ENCODE assay signal across 8 cellular contexts in genomic region chr14:100239840-100240724, GRCh38. TPM values are rescaled to one million over a fixed set of nuclear protein-coding genes. Genes with fewer than 3 reads are reported as not detected.
A peak's percentile ranks its signal among the peaks of the same experiment; 100 is the strongest.
DNase-seq lines count a peak whose midpoint lies in the region; ATAC-seq and TF ChIP-seq lines count a peak whose summit lies in the region.

No MANE protein-coding gene starts in this region.

- peak overlapping the region; percentile 91 for H3K4me3 ChIP-seq in LNCaP clone FGC (ENCODE audit: low read depth, low read length)
- H3K4me3 ChIP-seq in SJSA1: peak overlapping the region; percentile 98

- H3K27me3 ChIP-seq in SJSA1 (replicated peaks): no peaks in the 10 kb centered on the region

- TF ChIP-seq CTCF in LNCaP clone FGC (IDR thresholded peaks at IDR 0.05; ENCODE audit: control insufficient read depth, extremely low read depth, insufficient read depth) (peak; percentile 59), omental fat pad (IDR thresholded peaks at IDR 0.05) (peak in 2 of 3 donors; percentile 19 to 53)

- DNase-seq in ELR (ENCODE audit: low read depth): peak; percentile 95
- DNase-seq in H4 (ENCODE audit: low spot score): peak; percentile 76
- DNase-seq in LNCaP clone FGC (ENCODE audit: low read depth): peak; percentile 80
- peak; percentile 89 to 92 for DNase-seq in SJSA1 (ENCODE audit: low read depth in 1 of 2, low spot score in 2 of 2)
- peak; percentile 88 for DNase-seq in activated naive CD4-positive, alpha-beta T cell treated with anti-CD3 and anti-CD28 coated beads, Interleukin-2, amount 50 U/mL, for 16 hours
- peak; percentile 41 for DNase-seq in glomerular endothelial cell (ENCODE audit: extremely low read depth, low read depth, low spot score)
- DNase-seq in omental fat pad (ENCODE audit: low spot score): peak; percentile 59

- H3K36me3 ChIP-seq in SJSA1: peaks cover 49% of the 10 kb centered on the region

- H3K4me1 ChIP-seq in SJSA1 (replicated peaks): peaks cover 12% of the 10 kb centered on the region

- peak overlapping the region; percentile 97 for H3K27ac ChIP-seq in SJSA1
- H3K27ac ChIP-seq in temporal lobe (ENCODE audit: low read depth, low read length): peak overlapping the region; percentile 97

- ATAC-seq in omental fat pad (ENCODE audit: low FRiP score): peak; percentile 75

- 0 out of 2 replicates have a peak, but pooled peaks cover 7% of the 10 kb centered on the region for H3K9me3 ChIP-seq in SJSA1 (replicated peaks)

RNA-seq across cellular contexts. Expression of gene YY1, which starts 1.1 kb away (rescaled TPM):
- 32.3 and 44.7 TPM in 2 replicates for total RNA-seq in H4 (2014; rRNA removed; shearing (Covaris generic))
- total RNA-seq in SJSA1 (2014; rRNA removed; shearing (Covaris generic)): 41.1 and 49.0 TPM in 2 replicates
- 37.6 and 47.5 TPM in 2 replicates for total RNA-seq in glomerular endothelial cell
- 10 to 100 TPM; 45.1 to 55.5 (median 48.6) TPM for total RNA-seq in omental fat pad
- total RNA-seq in temporal lobe: 39.1 TPM

Comparison
In these comparisons a context has a peak if more than half of its experiments do, and no peak if none do; other contexts are left out.
1. Peak in every context shown above with its lines: DNase-seq, ATAC-seq, H3K4me3 ChIP-seq and H3K27ac ChIP-seq.
2. DNase-seq: peak in every context shown above with its lines; median percentile 95 in ELR; 90 in SJSA1; 88 in activated naive CD4-positive, alpha-beta T cell treated with anti-CD3 and anti-CD28 coated beads, Interleukin-2, amount 50 U/mL, for 16 hours; 80 in LNCaP clone FGC; 76 in H4; 59 in omental fat pad; 41 in glomerular endothelial cell.